18 cellular contexts compared by ENCODE assay signal in the genomic region with DNA sequence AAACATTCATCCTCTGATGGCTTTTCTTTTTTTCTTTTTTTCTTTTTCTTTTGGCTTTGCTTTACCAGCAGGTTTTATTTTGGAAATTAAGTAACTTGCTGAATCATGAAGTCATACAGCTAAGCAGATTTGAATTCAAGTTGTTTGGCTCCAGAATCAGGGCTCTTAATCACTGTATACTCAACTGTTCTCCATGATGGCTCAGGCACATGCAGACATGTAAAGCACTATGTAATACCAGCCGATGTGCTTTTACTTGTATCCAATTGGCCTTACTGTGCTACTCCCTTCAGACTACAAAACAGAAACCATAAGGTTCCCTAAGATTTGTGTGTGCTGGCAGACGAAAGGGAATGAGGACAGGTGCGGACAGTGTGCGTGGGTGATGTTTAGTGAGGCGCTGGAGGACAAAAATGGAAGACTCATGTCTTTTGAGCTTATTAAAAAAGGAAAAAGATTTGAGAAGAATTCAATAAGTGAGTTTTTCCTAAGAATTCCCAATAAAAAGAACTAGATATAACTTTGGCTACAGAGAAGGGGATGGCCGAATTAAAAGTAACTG. TPM values are rescaled to one million over a fixed set of nuclear protein-coding genes. Genes with fewer than 3 reads are reported as not detected.
"Had no signal": no experiment of that assay in that cellular context is flagged by ENCODE, and none has a peak within 500 bp of the region (broad histone marks: within the 10 kb centered on the region; RNA-seq: fewer than 3 reads in every experiment).

No MANE protein-coding gene starts in this region.

- DNase-seq: activated B cell treated with CpG ODN at 0.5 μM for 24 hours; activated CD4-positive, alpha-beta T cell treated with anti-CD3 and anti-CD28 coated beads, Interleukin-2, amount 10 ng/mL, durations not matched to agents 24 days and 14 days; activated CD8-positive, alpha-beta memory T cell treated with anti-CD3 and anti-CD28 coated beads for 24 hours; activated naive CD4-positive, alpha-beta T cell treated with anti-CD3 and anti-CD28 coated beads, Interleukin-2, amount 50 U/mL, for 16 hours; activated T-cell treated with anti-CD3 and anti-CD28 coated beads for 4 hours; dermis blood vessel endothelial cell; endodermal cell; gastrocnemius medialis; kidney glomerular epithelial cell; naive thymus-derived CD4-positive, alpha-beta T cell had no signal

- H3K4me1 ChIP-seq: right atrium auricular region had no signal

- H3K4me3 ChIP-seq: gastrocnemius medialis, hepatocyte, right atrium auricular region had no signal

- H3K36me3 ChIP-seq: gastrocnemius medialis had no signal

- H3K9ac ChIP-seq: SK-N-SH had no signal

- H3K4me2 ChIP-seq: hepatocyte, SK-N-SH had no signal

- H3K9me3 ChIP-seq: gastrocnemius medialis, right atrium auricular region, SK-N-SH had no signal

- H3K27me3 ChIP-seq: gastrocnemius medialis, hepatocyte, right atrium auricular region had no signal

RNA-seq across cellular contexts. Expression of a gene that starts 44.7 kb away (rescaled TPM):
- total RNA-seq: activated B cell treated with CpG ODN at 0.5 μM for 24 hours; activated CD4-positive, alpha-beta T cell treated with anti-CD3 and anti-CD28 coated beads, Interleukin-2, amount 10 ng/mL, durations not matched to agents 24 days and 14 days; activated T-helper 2 cell treated with anti-CD3 and anti-CD28 coated beads, Interferon-gamma antibody, Interleukin-2, Interleukin-4, amounts not matched to agents 10 μg/mL and 5 μg/mL and 100 μg/mL, durations not matched to agents 14 hours and 24 hours and 36 hours; dermis blood vessel endothelial cell; endodermal cell; esophagus mucosa; gastrocnemius medialis; hepatocyte; liver; mesothelial cell of epicardium; naive thymus-derived CD4-positive, alpha-beta T cell; right atrium auricular region; T-helper 1 cell treated with Interleukin-12 subunit alpha and Interleukin-12 subunit beta and Interleukin-4 antibody, amounts not matched to agents 30 ng/mL and 1 ng/mL, for 36 hours had no signal
